21 cellular contexts compared by ENCODE assay signal in genomic region chr2:160019374-160020098, GRCh38. TPM values are rescaled to one million over a fixed set of nuclear protein-coding genes. Genes with fewer than 3 reads are reported as not detected.
"Had no signal": no experiment of that assay in that cellular context is flagged by ENCODE, and none has a peak within 500 bp of the region (broad histone marks: within the 10 kb centered on the region; RNA-seq: fewer than 3 reads in every experiment).

No MANE protein-coding gene starts in this region.

- H3K27ac ChIP-seq: coronary artery, dorsolateral prefrontal cortex, esophagus muscularis mucosa, foreskin keratinocyte, gastroesophageal sphincter, heart left ventricle, hepatocyte, left lung, lower lobe of right lung had no signal

- H3K36me3 Mint-ChIP-seq: immature natural killer cell had no signal

- H3K4me3 Mint-ChIP-seq: immature natural killer cell, mesothelial cell of epicardium, naive B cell had no signal

- ATAC-seq: foreskin keratinocyte, gastroesophageal sphincter, heart left ventricle, left lung, left ventricle myocardium superior, lower lobe of right lung had no signal

- H3K27me3 Mint-ChIP-seq: naive B cell had no signal

- H3K36me3 ChIP-seq: left lung, lower lobe of right lung had no signal

- H3K4me1 Mint-ChIP-seq: immature natural killer cell, naive B cell had no signal

- H3K27me3 ChIP-seq: esophagus muscularis mucosa, foreskin keratinocyte, gastroesophageal sphincter, heart left ventricle, hepatocyte, left lung had no signal

- DNase-seq: dermis blood vessel endothelial cell; dorsolateral prefrontal cortex; effector CD4-positive, alpha-beta T cell; effector memory CD4-positive, alpha-beta T cell; foreskin keratinocyte; heart left ventricle; hypothalamus; immature natural killer cell; islet precursor cell; kidney; kidney glomerular epithelial cell; left lung; left ventricle myocardium superior; lower lobe of right lung; mesenchymal stem cell; naive B cell had no signal

- H3K27ac Mint-ChIP-seq: immature natural killer cell, mesothelial cell of epicardium had no signal

- H3K4me1 ChIP-seq: esophagus muscularis mucosa, foreskin keratinocyte, gastroesophageal sphincter, heart left ventricle, left lung, lower lobe of right lung had no signal

- H3K4me3 ChIP-seq: coronary artery, dorsolateral prefrontal cortex, esophagus muscularis mucosa, gastroesophageal sphincter, heart left ventricle, hepatocyte, left lung, lower lobe of right lung had no signal

RNA-seq across cellular contexts. Expression of gene PLA2R1, which starts 42.9 kb away (rescaled TPM):
- polyA plus RNA-seq: immature natural killer cell had no signal
